In the genomic region with DNA sequence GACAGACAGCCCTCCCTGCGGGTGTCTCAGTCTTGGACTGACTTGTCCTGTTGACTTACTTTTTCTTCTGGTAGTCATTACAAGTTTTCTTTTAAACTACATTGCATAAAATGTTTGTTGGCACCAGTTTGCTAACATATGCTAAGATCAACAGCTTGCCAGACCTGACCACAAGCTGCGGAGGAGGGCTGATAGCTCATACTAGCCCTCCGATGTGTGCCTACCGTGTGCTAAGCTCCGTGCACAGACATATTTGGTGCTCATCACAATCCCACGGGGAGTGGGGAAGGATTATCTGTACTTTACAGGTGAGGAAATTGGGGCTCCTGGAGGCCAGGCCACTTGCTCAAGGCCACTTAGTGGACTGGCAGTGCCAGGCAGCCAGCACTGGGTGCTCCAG, we compare ENCODE assay signal across 15 cellular contexts.
"Had no signal": no experiment of that assay in that cellular context is flagged by ENCODE, and none has a peak within 500 bp of the region (broad histone marks: within the 10 kb centered on the region; RNA-seq: fewer than 3 reads in every experiment).

No MANE protein-coding gene starts in this region.

- H3K4me1 ChIP-seq: esophagus squamous epithelium, gastroesophageal sphincter, upper lobe of right lung had no signal

- H3K4me3 ChIP-seq: esophagus squamous epithelium, gastroesophageal sphincter, upper lobe of right lung had no signal

- H3K36me3 ChIP-seq: esophagus squamous epithelium, gastroesophageal sphincter, upper lobe of right lung, WERI-Rb-1 had no signal

- H3K9me3 ChIP-seq: esophagus squamous epithelium, gastroesophageal sphincter, upper lobe of right lung had no signal

- H3K27ac ChIP-seq: esophagus squamous epithelium, gastroesophageal sphincter, upper lobe of right lung, WERI-Rb-1 had no signal

- DNase-seq: activated CD4-positive, alpha-beta T cell treated with anti-CD3 and anti-CD28 coated beads for 1 hour; activated effector memory CD4-positive, alpha-beta T cell treated with anti-CD3 and anti-CD28 coated beads, Interleukin-2, amount 50 U/mL, for 16 hours; activated naive CD4-positive, alpha-beta T cell treated with anti-CD3 and anti-CD28 coated beads, Interleukin-2, amount 50 U/mL, for 16 hours; activated T-cell treated with anti-CD3 and anti-CD28 coated beads, Interleukin-2, amount 50 U/mL, for 72 hours; dermis blood vessel endothelial cell; effector memory CD4-positive, alpha-beta T cell; esophagus squamous epithelium; stimulated activated CD4-positive, alpha-beta T cell treated with anti-CD3 and anti-CD28 coated beads, Interleukin-12 subunit alpha, Interleukin-12 subunit beta, amount 100 ng/mL, for 4 hours; stimulated activated CD4-positive, alpha-beta T cell treated with anti-CD3 and anti-CD28 coated beads, Interleukin-1b, Interleukin-23, amount 100 ng/mL, for 48 hours; stimulated activated CD8-positive, alpha-beta memory T cell treated with anti-CD3 and anti-CD28 coated beads, Interleukin-4, amount 100 ng/mL, for 48 hours; stimulated activated naive CD4-positive, alpha-beta T cell; T-helper 17 cell; upper lobe of right lung; WERI-Rb-1 had no signal
